8 cellular contexts compared by ENCODE assay signal in genomic region chr13:29935309-29935981, GRCh38.
DNase-seq lines count a peak whose midpoint lies in the region; ATAC-seq and TF ChIP-seq lines count a peak whose summit lies in the region.

No MANE protein-coding gene starts in this region.

- ATAC-seq in CD4-positive, alpha-beta T cell (ENCODE audit: poor library complexity) = peak; percentile 92
- ATAC-seq in HG03558 (IDR thresholded peaks at IDR 0.05; ENCODE audit: extremely low read depth, unreplicated experiment) = peak; percentile 97
- ATAC-seq in activated CD8-positive, alpha-beta T cell treated with anti-CD3 and anti-CD28 coated beads, Interleukin-2, amount 10 ng/mL, durations not matched to agents 7 days and 5 days = peak; percentile 95
- ATAC-seq in left colon = peak; percentile 38
- ATAC-seq in stimulated activated naive CD8-positive, alpha-beta T cell treated with anti-CD3 and anti-CD28 coated beads, Interleukin-15, Interleukin-2, amounts not matched to agents 100 U/mL and 50 U/mL, for 24 hours = peak; percentile 94
- ATAC-seq in psoas muscle = no peak

- H3K36me3 ChIP-seq in psoas muscle (ENCODE audit: insufficient read depth in 1 of 2, low read depth in 1 of 2) = no peaks in the 10 kb centered on the region
- H3K36me3 ChIP-seq in tibial nerve = no peaks in the 10 kb centered on the region

- H3K4me3 Mint-ChIP-seq in CD4-positive, alpha-beta T cell = peak overlapping the region; percentile 90
- peak overlapping the region; percentile 83 for H3K4me3 Mint-ChIP-seq in activated CD8-positive, alpha-beta T cell treated with anti-CD3 and anti-CD28 coated beads, Interleukin-2, amount 10 ng/mL, durations not matched to agents 7 days and 5 days

- no peak for TF ChIP-seq POLR2A in tibial nerve (IDR thresholded peaks at IDR 0.05)

- no peaks in the 10 kb centered on the region for H3K27me3 ChIP-seq in CD4-positive, alpha-beta T cell (ENCODE audit: control insufficient read depth, insufficient read depth, low read length)
- H3K27me3 ChIP-seq in psoas muscle (ENCODE audit: insufficient read depth in 3 of 3, low read length in 2 of 3) = peaks cover 0 to 5% (median 0%) of the 10 kb centered on the region in 3 donors
- no peaks in the 10 kb centered on the region for H3K27me3 ChIP-seq in tibial nerve

- H3K4me1 ChIP-seq in psoas muscle (no peaks in the 10 kb centered on the region), tibial nerve (peaks cover 0 to 7% (median 0%) of the 10 kb centered on the region in 4 donors)

- TF ChIP-seq CTCF in CD4-positive, alpha-beta T cell (IDR thresholded peaks at IDR 0.05) = no peak
- TF ChIP-seq CTCF in GM20000 (IDR thresholded peaks at IDR 0.05; ENCODE audit: extremely low read depth, missing control alignments) (no peak), psoas muscle (IDR thresholded peaks at IDR 0.05) (no peak), tibial nerve (IDR thresholded peaks at IDR 0.05) (no peak)

- peak; percentile 50 to 78 (median 66) for DNase-seq in CD4-positive, alpha-beta T cell
- DNase-seq in GM20000 (ENCODE audit: low spot score) (peak; percentile 72), left colon (peak in 1 of 2 donors; percentile 37), psoas muscle (no peak), tibial nerve (ENCODE audit: low spot score in 2 of 2) (no peak)
- peak; percentile 90 for DNase-seq in activated CD8-positive, alpha-beta T cell treated with anti-CD3 and anti-CD28 coated beads, Interleukin-2, amount 10 ng/mL, durations not matched to agents 7 days and 5 days
- peak; percentile 70 for DNase-seq in stimulated activated naive CD8-positive, alpha-beta T cell treated with anti-CD3 and anti-CD28 coated beads, Interleukin-15, Interleukin-2, amounts not matched to agents 100 U/mL and 50 U/mL, for 24 hours

- no peaks in the 10 kb centered on the region for H3K27me3 Mint-ChIP-seq in CD4-positive, alpha-beta T cell
- H3K27me3 Mint-ChIP-seq in activated CD8-positive, alpha-beta T cell treated with anti-CD3 and anti-CD28 coated beads, Interleukin-2, amount 10 ng/mL, durations not matched to agents 7 days and 5 days (ENCODE audit: low read depth) = peaks cover 1% of the 10 kb centered on the region

- no peaks in the 10 kb centered on the region for H3K9me3 Mint-ChIP-seq in CD4-positive, alpha-beta T cell
- H3K9me3 Mint-ChIP-seq in activated CD8-positive, alpha-beta T cell treated with anti-CD3 and anti-CD28 coated beads, Interleukin-2, amount 10 ng/mL, durations not matched to agents 7 days and 5 days (ENCODE audit: insufficient read depth) = no peaks in the 10 kb centered on the region

- intact Hi-C loops in CD4-positive, alpha-beta T cell (cut with DNase I, micrococcal nuclease) = loop anchor here (1.0 to 10.0 kb wide), 6 partner anchors 47 to 178 kb away; no protein-coding TSS in a partner anchor
- intact Hi-C loops in left colon (cut with DNase I, micrococcal nuclease) = no loop called here
- intact Hi-C loops in psoas muscle (cut with DNase I) = no loop called here

- peak overlapping the region; percentile 73 for H3K27ac ChIP-seq in CD4-positive, alpha-beta T cell (ENCODE audit: low read depth, low read length)
- H3K27ac ChIP-seq in psoas muscle = no peak overlapping the region
- no peak overlapping the region for H3K27ac ChIP-seq in tibial nerve

- no peak for TF ChIP-seq EP300 in tibial nerve (IDR thresholded peaks at IDR 0.05)

- H3K27ac Mint-ChIP-seq in CD4-positive, alpha-beta T cell = peak overlapping the region; percentile 93
- H3K27ac Mint-ChIP-seq in activated CD8-positive, alpha-beta T cell treated with anti-CD3 and anti-CD28 coated beads, Interleukin-2, amount 10 ng/mL, durations not matched to agents 7 days and 5 days = peak overlapping the region; percentile 95

- POLR2A ChIA-PET in CD4-positive, alpha-beta T cell (lab: Charles Lee) = interaction anchor here (0.6 to 9.2 kb wide), 35 partner anchors 8 to 681 kb away, joined by 3 to 184 read pairs (median 5); partner anchors contain the start of genes KATNAL1, UBL3 and USPL1
- POLR2A ChIA-PET in activated CD8-positive, alpha-beta T cell treated with anti-CD3 and anti-CD28 coated beads, Interleukin-2, amount 10 ng/mL, durations not matched to agents 7 days and 5 days (lab: Charles Lee) = interaction anchor here (0.6 to 4.1 kb wide), 11 partner anchors 9 to 680 kb away, joined by 3 to 24 read pairs (median 4); partner anchors contain the start of gene UBL3

- H3K9me3 ChIP-seq in CD4-positive, alpha-beta T cell (ENCODE audit: control insufficient read depth, low read length) = no peaks in the 10 kb centered on the region
- H3K9me3 ChIP-seq in psoas muscle = no peaks in the 10 kb centered on the region
- H3K9me3 ChIP-seq in tibial nerve = peaks cover 0 to 7% (median 0%) of the 10 kb centered on the region in 4 donors

- H3K36me3 Mint-ChIP-seq in CD4-positive, alpha-beta T cell (ENCODE audit: low read depth) = no peaks in the 10 kb centered on the region
- no peaks in the 10 kb centered on the region for H3K36me3 Mint-ChIP-seq in activated CD8-positive, alpha-beta T cell treated with anti-CD3 and anti-CD28 coated beads, Interleukin-2, amount 10 ng/mL, durations not matched to agents 7 days and 5 days (ENCODE audit: low read depth)

- WGBS in psoas muscle, 3 donors = 62 to 70% (median 64%) methylated on average over 6 of the region's 6 CpGs
- 50 to 78% methylated on average over 6 of the region's 6 CpGs for WGBS in tibial nerve, 2 donors

- CTCF ChIA-PET in CD4-positive, alpha-beta T cell (lab: Charles Lee) = interaction anchor here (0.6 to 3.4 kb wide), 7 partner anchors 11 to 451 kb away, joined by 4 to 19 read pairs (median 5); partner anchors contain the start of gene UBL3
- CTCF ChIA-PET in activated CD8-positive, alpha-beta T cell treated with anti-CD3 and anti-CD28 coated beads, Interleukin-2, amount 10 ng/mL, durations not matched to agents 7 days and 5 days (lab: Charles Lee) = interaction anchor here (0.7 to 9.7 kb wide), 24 partner anchors 9 to 781 kb away, joined by 3 to 143 read pairs (median 4); partner anchors contain the start of gene UBL3

- H3K4me3 ChIP-seq in psoas muscle (no peak overlapping the region), tibial nerve (peak overlapping the region in 1 of 4 donors; percentile 1)

- peaks cover 65% of the 10 kb centered on the region for H3K4me1 Mint-ChIP-seq in CD4-positive, alpha-beta T cell (ENCODE audit: low read depth)
- peaks cover 44% of the 10 kb centered on the region for H3K4me1 Mint-ChIP-seq in activated CD8-positive, alpha-beta T cell treated with anti-CD3 and anti-CD28 coated beads, Interleukin-2, amount 10 ng/mL, durations not matched to agents 7 days and 5 days (ENCODE audit: low read depth)

Comparison
In these comparisons a context has a peak if more than half of its experiments do, and no peak if none do; other contexts are left out.
1. ATAC-seq: peak in CD4-positive, alpha-beta T cell (single experiment), HG03558 (single experiment), activated CD8-positive, alpha-beta T cell treated with anti-CD3 and anti-CD28 coated beads, Interleukin-2, amount 10 ng/mL, durations not matched to agents 7 days and 5 days (single experiment), left colon (single experiment) and stimulated activated naive CD8-positive, alpha-beta T cell treated with anti-CD3 and anti-CD28 coated beads, Interleukin-15, Interleukin-2, amounts not matched to agents 100 U/mL and 50 U/mL, for 24 hours (single experiment); none in psoas muscle (0 of 4).
2. DNase-seq: peak in CD4-positive, alpha-beta T cell (10 of 10), GM20000 (single experiment), activated CD8-positive, alpha-beta T cell treated with anti-CD3 and anti-CD28 coated beads, Interleukin-2, amount 10 ng/mL, durations not matched to agents 7 days and 5 days (single experiment) and stimulated activated naive CD8-positive, alpha-beta T cell treated with anti-CD3 and anti-CD28 coated beads, Interleukin-15, Interleukin-2, amounts not matched to agents 100 U/mL and 50 U/mL, for 24 hours (single experiment); none in psoas muscle (0 of 2) and tibial nerve (0 of 2).
3. intact Hi-C loops: an anchor here in CD4-positive, alpha-beta T cell (1.0 to 10.0 kb wide); none called in left colon and psoas muscle.